ENCODE assay signal across 13 cellular contexts in genomic region chr12:116196752-116197718, GRCh38.
A peak's percentile ranks its signal among the peaks of the same experiment; 100 is the strongest.
DNase-seq lines count a peak whose midpoint lies in the region; ATAC-seq, FAIRE-seq and TF ChIP-seq lines count a peak whose summit lies in the region.
"Had no signal": no experiment of that assay in that cellular context is flagged by ENCODE, and none has a peak within 500 bp of the region (broad histone marks: within the 10 kb centered on the region; RNA-seq: fewer than 3 reads in every experiment).

No MANE protein-coding gene starts in this region.

- H3K27ac Mint-ChIP-seq in CD14-positive monocyte (peak overlapping the region in 6 of 7 donors; percentile 18 to 83 (median 42)), memory B cell (peak overlapping the region; percentile 93)

- TF ChIP-seq POLR2A in K562 (conservative IDR thresholded peaks at IDR 0.05): no peak

- H3K4me3 Mint-ChIP-seq in CD14-positive monocyte (no peak overlapping the region), memory B cell (no peak overlapping the region)
- H3K4me3 Mint-ChIP-seq: brain had no signal

- H2AFZ ChIP-seq in Loucy (ENCODE audit: low read length): no peak overlapping the region
- H2AFZ ChIP-seq in K562 (ENCODE audit: low read depth, low read length): no peak overlapping the region

- H3K27me3 ChIP-seq in Loucy (ENCODE audit: insufficient read depth, low read length, poor library complexity, severe bottlenecking) (no peaks in the 10 kb centered on the region), K562 (ENCODE audit: control insufficient read depth in 2 of 2, insufficient read depth in 2 of 2, low read length in 2 of 2) (no peaks in the 10 kb centered on the region)
- H3K27me3 ChIP-seq: SJSA1 had no signal

- in situ Hi-C loops in K562 (cut with MboI): no loop called here

- H3F3A ChIP-seq in Loucy (ENCODE audit: low read depth): no peaks in the 10 kb centered on the region

- H3K36me3 Mint-ChIP-seq in CD14-positive monocyte (peaks cover 5 to 16% of the 10 kb centered on the region in 2 donors), memory B cell (no peaks in the 10 kb centered on the region)
- H3K36me3 Mint-ChIP-seq: brain had no signal

- peak; percentile 98 for FAIRE-seq in K562 (lab: Jason Lieb, UNC)
- FAIRE-seq: GM18507 had no signal

- H3K27me3 Mint-ChIP-seq in CD14-positive monocyte (ENCODE audit: low read depth in 3 of 3) (no peaks in the 10 kb centered on the region), memory B cell (no peaks in the 10 kb centered on the region)
- H3K27me3 Mint-ChIP-seq: brain had no signal

- H3K36me3 ChIP-seq in Loucy (ENCODE audit: insufficient read depth, low read length) (no peaks in the 10 kb centered on the region), K562 (ENCODE audit: control insufficient read depth, insufficient read depth, low read length) (no peaks in the 10 kb centered on the region)
- H3K36me3 ChIP-seq: SJSA1 had no signal

- no peaks in the 10 kb centered on the region for H3K9me2 ChIP-seq in Loucy (replicated peaks; ENCODE audit: low read depth, low read length)

- TF ChIP-seq CTCF in CD14-positive monocyte (IDR thresholded peaks at IDR 0.05) (no peak), Loucy (conservative IDR thresholded peaks at IDR 0.05; ENCODE audit: low read length) (no peak), K562 (IDR thresholded peaks at IDR 0.05 in 2 of 3, conservative IDR thresholded peaks at IDR 0.05 in 1 of 3; ENCODE audit: insufficient read depth in 2 of 3, low read depth in 1 of 3, low read length in 3 of 3) (no peak)

- DNase-seq in CD14-positive monocyte (ENCODE audit: low spot score) (no peak), K562 (ENCODE audit: extremely low read depth in 1 of 4, low spot score in 3 of 4) (peak; percentile 73 to 97 (median 84)), memory B cell (ENCODE audit: low spot score in 2 of 2) (no peak), NCI-H128 (lab: John Stamatoyannopoulos, UW; ENCODE audit: unreplicated experiment) (no peak)
- no peak for DNase-seq in stimulated activated naive CD4-positive, alpha-beta T cell (lab: John Stamatoyannopoulos, UW)
- no peak for DNase-seq in stimulated activated naive CD8-positive, alpha-beta T cell treated with anti-CD3 and anti-CD28 coated beads, Interleukin-15, Interleukin-2, amounts not matched to agents 100 U/mL and 50 U/mL, for 24 hours
- DNase-seq: NCI-H1417 treated with DMSO at 0.1 percent for 48 hours, NCI-H69 had no signal

- H3K9ac ChIP-seq in Loucy (ENCODE audit: low read depth, low read length, poor library complexity, severe bottlenecking) (peak overlapping the region; percentile 2), K562 (ENCODE audit: insufficient read depth in 1 of 2, low read depth in 2 of 2, low read length in 2 of 2) (0 out of 4 replicates have a peak overlapping the region, but pooled peaks of 1 of the 2 experiments have one; percentile 45)

- peaks cover 44% of the 10 kb centered on the region for H4K20me1 ChIP-seq in Loucy (ENCODE audit: insufficient read depth, low read length, poor library complexity, severe bottlenecking)
- H4K20me1 ChIP-seq in K562 (replicated peaks; ENCODE audit: control insufficient read depth, insufficient read depth, low read length): 0 out of 2 replicates have a peak, but pooled peaks cover 7% of the 10 kb centered on the region

- WGBS in K562 (ENCODE audit: insufficient coverage, low coverage, missing lambda C conversion rate): 14% methylated on average over 13 of the region's 14 CpGs

- CTCF ChIA-PET in K562 (lab: Yijun Ruan, JAX; ENCODE audit: low intra/inter-chr PET ratio): no interaction called here

- peak overlapping the region; percentile 65 for H3K27ac ChIP-seq in K562 (ENCODE audit: extremely low read depth, low read depth, low read length)
- H3K27ac ChIP-seq: SJSA1 had no signal

- H3K4me2 ChIP-seq in Loucy (ENCODE audit: low read depth, low read length, poor library complexity, severe bottlenecking): no peak overlapping the region
- peak overlapping the region; percentile 28 for H3K4me2 ChIP-seq in K562 (ENCODE audit: insufficient read depth, low read length)

- peak; percentile 97 for TF ChIP-seq EP300 in K562 (IDR thresholded peaks at IDR 0.05; ENCODE audit: low read length)

- peak in 1 of 2 experiments; percentile 21; a peak in 1 of 4 replicates for TF ChIP-seq RAD21 in K562 (CRISPR knock-in tag; conservative IDR thresholded peaks at IDR 0.05 in 1 of 2, IDR thresholded peaks at IDR 0.05 in 1 of 2)

- H3K4me3 ChIP-seq in Loucy (ENCODE audit: low read length, poor library complexity, severe bottlenecking) (no peak overlapping the region), K562 (no peak overlapping the region)
- H3K4me3 ChIP-seq: SJSA1 had no signal

- intact Hi-C loops in CD14-positive monocyte (cut with micrococcal nuclease): no loop called here
- intact Hi-C loops in K562 (cut with micrococcal nuclease): loop anchor here (10.0 kb wide), 2 partner anchors 52 to 132 kb away; no protein-coding TSS in a partner anchor

- POLR2A ChIA-PET in K562 (lab: Yijun Ruan, JAX): interaction anchor here (0.5 to 1.8 kb wide), 8 partner anchors 10 to 362 kb away, joined by 3 to 8 read pairs (median 4); partner anchors contain the start of gene MAP1LC3B2

- H3K4me1 ChIP-seq in Loucy (ENCODE audit: insufficient read depth, low read length, poor library complexity, severe bottlenecking) (peaks cover 45% of the 10 kb centered on the region), K562 (replicated peaks in 1 of 2; ENCODE audit: control insufficient read depth in 2 of 2, insufficient read depth in 2 of 2, low read length in 2 of 2) (peaks cover 12 to 40% of the 10 kb centered on the region in 2 experiments; a peak in 4 of 5 replicates)

- ATAC-seq in K562: peak; percentile 95
- ATAC-seq in memory B cell (ENCODE audit: low read depth): no peak
- no peak for ATAC-seq in GM21723 (IDR thresholded peaks at IDR 0.05; ENCODE audit: unreplicated experiment)
- no peak for ATAC-seq in stimulated activated naive CD8-positive, alpha-beta T cell treated with anti-CD3 and anti-CD28 coated beads, Interleukin-15, Interleukin-2, amounts not matched to agents 100 U/mL and 50 U/mL, for 24 hours

- no TSS peak for BruUV-seq in K562 (replicated peaks; lab: Mats Ljungman, UMichigan)

- H3K4me1 Mint-ChIP-seq in CD14-positive monocyte (peaks cover 71% of the 10 kb centered on the region), memory B cell (peaks cover 54% of the 10 kb centered on the region)

- H3K9me1 ChIP-seq in K562 (ENCODE audit: control insufficient read depth, insufficient read depth, low read length): no peaks in the 10 kb centered on the region

- H3K79me2 ChIP-seq in Loucy (ENCODE audit: insufficient read depth, low read length) (peaks cover 97% of the 10 kb centered on the region), K562 (ENCODE audit: control insufficient read depth, insufficient read depth, low read length) (peaks cover 95% of the 10 kb centered on the region)

- H3K9me3 Mint-ChIP-seq in CD14-positive monocyte (no peaks in the 10 kb centered on the region), memory B cell (no peaks in the 10 kb centered on the region)
- H3K9me3 Mint-ChIP-seq: brain had no signal

- H3K9me3 ChIP-seq in Loucy (ENCODE audit: insufficient read depth, low read depth, low read length): no peaks in the 10 kb centered on the region
- no peaks in the 10 kb centered on the region for H3K9me3 ChIP-seq in K562 (replicated peaks; ENCODE audit: control insufficient read depth, insufficient read depth, low read depth, low read length)
- H3K9me3 ChIP-seq: SJSA1 had no signal

TF ChIP-seq in K562, 482 proteins besides CTCF, POLR2A, EP300 and RAD21 (continues in another document):
- peak; percentile 93 for TF ChIP-seq NCOA4 (IDR thresholded peaks at IDR 0.05; ENCODE audit: partially characterized antibody)
- TF ChIP-seq GABPB2 (CRISPR knock-in tag; conservative IDR thresholded peaks at IDR 0.05): no peak
- no peak for TF ChIP-seq SETDB1 (IDR thresholded peaks at IDR 0.05; ENCODE audit: low read length)
- TF ChIP-seq SMC3 (conservative IDR thresholded peaks at IDR 0.05; ENCODE audit: insufficient read depth, low read depth, low read length): no peak
- TF ChIP-seq STAT6 (CRISPR knock-in tag; IDR thresholded peaks at IDR 0.05): no peak
- peak; percentile 51; the same call in 1 of the 2 replicates for TF ChIP-seq ZBTB33 (CRISPR knock-in tag; IDR thresholded peaks at IDR 0.05)

Comparison
In these comparisons a context has a peak if more than half of its experiments do, and no peak if none do; other contexts are left out.
1. DNase-seq: peak in K562 (4 of 4); none in CD14-positive monocyte (single experiment), memory B cell (0 of 2), stimulated activated naive CD4-positive, alpha-beta T cell (0 of 6), NCI-H128 (single experiment) and stimulated activated naive CD8-positive, alpha-beta T cell treated with anti-CD3 and anti-CD28 coated beads, Interleukin-15, Interleukin-2, amounts not matched to agents 100 U/mL and 50 U/mL, for 24 hours (single experiment).